ENCODE assay signal across 24 cellular contexts in genomic region chr9:128825923-128826702, GRCh38. TPM values are rescaled to one million over a fixed set of nuclear protein-coding genes. Genes with fewer than 3 reads are reported as not detected.
DNase-seq lines count a peak whose midpoint lies in the region; ATAC-seq, FAIRE-seq and TF ChIP-seq lines count a peak whose summit lies in the region.
"Had no signal": no experiment of that assay in that cellular context is flagged by ENCODE, and none has a peak within 500 bp of the region (broad histone marks: within the 10 kb centered on the region; RNA-seq: fewer than 3 reads in every experiment).

No MANE protein-coding gene starts in this region.

- H2AFZ ChIP-seq in HepG2 (ENCODE audit: low read length): no peak overlapping the region

- ATAC-seq in HepG2: peak; percentile 19
- ATAC-seq in right lobe of liver: no peak
- no peak for ATAC-seq in GM18511 (IDR thresholded peaks at IDR 0.05; ENCODE audit: unreplicated experiment)
- no peak for ATAC-seq in activated CD8-positive, alpha-beta T cell treated with anti-CD3 and anti-CD28 coated beads for 36 hours
- ATAC-seq in heart right ventricle: no peak
- ATAC-seq: stimulated activated naive CD8-positive, alpha-beta T cell treated with anti-CD3 and anti-CD28 coated beads, Interleukin-15, Interleukin-2, amounts not matched to agents 100 U/mL and 50 U/mL, for 24 hours had no signal

- POLR2A ChIA-PET in HepG2 (lab: Yijun Ruan, JAX): no interaction called here
- POLR2A ChIA-PET in activated CD8-positive, alpha-beta T cell treated with anti-CD3 and anti-CD28 coated beads for 36 hours (lab: Charles Lee): interaction anchor here (5.3 kb wide), 1 partner anchor 7 kb away, joined by 41 read pairs; the partner anchor contains the start of gene ENDOG

- intact Hi-C loops in HepG2 (cut with micrococcal nuclease; ENCODE audit: unreplicated experiment): no loop called here
- intact Hi-C loops in right lobe of liver (cut with DNase I): no loop called here
- intact Hi-C loops in activated CD8-positive, alpha-beta T cell treated with anti-CD3 and anti-CD28 coated beads for 36 hours (cut with micrococcal nuclease): no loop called here
- intact Hi-C loops in heart right ventricle (cut with DNase I): no loop called here

- peaks cover 10% of the 10 kb centered on the region for H3K79me2 ChIP-seq in HepG2 (ENCODE audit: insufficient read depth, low read length)

- no peak overlapping the region for H3K4me3 Mint-ChIP-seq in activated CD8-positive, alpha-beta T cell treated with anti-CD3 and anti-CD28 coated beads for 36 hours
- H3K4me3 Mint-ChIP-seq: activated T-helper 1 cell treated with anti-CD3 and anti-CD28 coated beads, Interleukin-12 subunit alpha, Interleukin-12 subunit beta, Interleukin-2, Interleukin-4 antibody, amounts not matched to agents 30 ng/mL and 10 ng/mL and 1 ng/mL, durations not matched to agents 14 hours and 24 hours and 36 hours; immature natural killer cell had no signal

- no TSS peak for BruUV-seq in HepG2 (replicated peaks; lab: Mats Ljungman, UMichigan)

- no peak for TF ChIP-seq EP300 in HepG2 (IDR thresholded peaks at IDR 0.05; ENCODE audit: low read depth in 2 of 2, low read length in 2 of 2)
- no peak for TF ChIP-seq EP300 in HepG2 (CRISPR knock-in tag; IDR thresholded peaks at IDR 0.05; ENCODE audit: borderline replicate concordance)

- H3K4me3 ChIP-seq in HepG2 (replicated peaks in 1 of 3; ENCODE audit: insufficient read depth in 1 of 3, low read depth in 2 of 3, low read length in 3 of 3): no peak overlapping the region
- H3K4me3 ChIP-seq in right lobe of liver: no peak overlapping the region
- no peak overlapping the region for H3K4me3 ChIP-seq in epithelial cell of proximal tubule (ENCODE audit: low read depth, low read length)
- no peak overlapping the region for H3K4me3 ChIP-seq in heart right ventricle
- H3K4me3 ChIP-seq: colonic mucosa, thyroid gland had no signal

- H3K27me3 Mint-ChIP-seq in activated CD8-positive, alpha-beta T cell treated with anti-CD3 and anti-CD28 coated beads for 36 hours: no peaks in the 10 kb centered on the region
- H3K27me3 Mint-ChIP-seq: activated naive CD8-positive, alpha-beta T cell had no signal

- H3K36me3 ChIP-seq in HepG2 (replicated peaks in 1 of 2; ENCODE audit: control insufficient read depth in 1 of 2, insufficient read depth in 2 of 2, low read length in 2 of 2) (peaks cover 22 to 56% of the 10 kb centered on the region in 2 experiments), right lobe of liver (peaks cover 0 to 39% (median 4%) of the 10 kb centered on the region in 4 donors), heart right ventricle (peaks cover 0 to 75% (median 20%) of the 10 kb centered on the region in 9 donors)

- H3K27ac Mint-ChIP-seq in activated CD8-positive, alpha-beta T cell treated with anti-CD3 and anti-CD28 coated beads for 36 hours: no peak overlapping the region
- H3K27ac Mint-ChIP-seq: activated naive CD8-positive, alpha-beta T cell; activated T-helper 1 cell treated with anti-CD3 and anti-CD28 coated beads, Interleukin-12 subunit alpha, Interleukin-12 subunit beta, Interleukin-2, Interleukin-4 antibody, amounts not matched to agents 30 ng/mL and 10 ng/mL and 1 ng/mL, durations not matched to agents 14 hours and 24 hours and 36 hours had no signal

- H3K9me3 ChIP-seq in HepG2 (ENCODE audit: low read length) (no peaks in the 10 kb centered on the region), right lobe of liver (no peaks in the 10 kb centered on the region), heart right ventricle (no peaks in the 10 kb centered on the region)
- H3K9me3 ChIP-seq: colonic mucosa, thyroid gland had no signal

- H3K27ac ChIP-seq in HepG2 (ENCODE audit: extremely low read length, insufficient read depth, low read length) (no peak overlapping the region), right lobe of liver (no peak overlapping the region), heart right ventricle (no peak overlapping the region)
- H3K27ac ChIP-seq: colonic mucosa, thyroid gland had no signal

- WGBS in HepG2 (ENCODE audit: low lambda C conversion rate): 97% methylated on average over 15 of the region's 23 CpGs
- 83% methylated on average over 4 of the region's 23 CpGs for WGBS in right lobe of liver (ENCODE audit: insufficient coverage, low coverage, low lambda C conversion rate, missing lambda C conversion rate)
- WGBS in heart right ventricle, 2 donors: 94 to 97% methylated on average over 23 of the region's 23 CpGs

- TF ChIP-seq CTCF in HepG2 (CRISPR knock-in tag; IDR thresholded peaks at IDR 0.05): no peak
- TF ChIP-seq CTCF in right lobe of liver (IDR thresholded peaks at IDR 0.05): no peak
- TF ChIP-seq CTCF in epithelial cell of proximal tubule (conservative IDR thresholded peaks at IDR 0.05; ENCODE audit: low read depth, low read length): peak; percentile 27
- TF ChIP-seq CTCF in activated CD8-positive, alpha-beta T cell treated with anti-CD3 and anti-CD28 coated beads for 36 hours (IDR thresholded peaks at IDR 0.05): no peak
- TF ChIP-seq CTCF in heart right ventricle (IDR thresholded peaks at IDR 0.05): no peak

- H3K4me1 ChIP-seq in HepG2 (ENCODE audit: insufficient read depth, low read length) (peaks cover 31% of the 10 kb centered on the region), right lobe of liver (peaks cover 0 to 29% (median 4%) of the 10 kb centered on the region in 4 donors), heart right ventricle (peaks cover 5 to 25% (median 15%) of the 10 kb centered on the region in 9 donors)

- TF ChIP-seq RAD21 in HepG2 (CRISPR knock-in tag; IDR thresholded peaks at IDR 0.05): no peak

- DNase-seq in HepG2 (ENCODE audit: low spot score): no peak
- no peak for DNase-seq in right lobe of liver
- peak; percentile 59 for DNase-seq in HuH-7.5 (ENCODE audit: low spot score)
- DNase-seq in epithelial cell of proximal tubule (ENCODE audit: low read depth): no peak
- DNase-seq in activated CD8-positive, alpha-beta T cell treated with anti-CD3 and anti-CD28 coated beads for 36 hours: no peak
- DNase-seq in OCI-M2 (lab: John Stamatoyannopoulos, UW; ENCODE audit: unreplicated experiment): no peak
- DNase-seq in heart right ventricle: no peak
- DNase-seq: activated CD4-positive, alpha-beta T cell treated with anti-CD3 and anti-CD28 coated beads for 1 hour; colonic mucosa; head of caudate nucleus; immature natural killer cell; KBM-7; MV-4-11; NCI-H526; RPMI8226; small intestine; stimulated activated naive CD8-positive, alpha-beta T cell treated with anti-CD3 and anti-CD28 coated beads, Interleukin-15, Interleukin-2, amounts not matched to agents 100 U/mL and 50 U/mL, for 24 hours; T1000; thyroid gland had no signal

- no peak overlapping the region for H3K9ac ChIP-seq in HepG2 (ENCODE audit: insufficient read depth, low read depth, low read length)

- no peak for FAIRE-seq in HepG2 (lab: Jason Lieb, UNC)
- FAIRE-seq: astrocyte, endometrium, small intestine had no signal

- H4K20me1 ChIP-seq in HepG2 (ENCODE audit: insufficient read depth, low read length): no peaks in the 10 kb centered on the region

- H3K9me3 Mint-ChIP-seq in activated CD8-positive, alpha-beta T cell treated with anti-CD3 and anti-CD28 coated beads for 36 hours: no peaks in the 10 kb centered on the region
- H3K9me3 Mint-ChIP-seq: activated T-helper 1 cell treated with anti-CD3 and anti-CD28 coated beads, Interleukin-12 subunit alpha, Interleukin-12 subunit beta, Interleukin-2, Interleukin-4 antibody, amounts not matched to agents 30 ng/mL and 10 ng/mL and 1 ng/mL, durations not matched to agents 14 hours and 24 hours and 36 hours; immature natural killer cell had no signal

- CTCF ChIA-PET in HepG2 (lab: Yijun Ruan, JAX; ENCODE audit: low intra/inter-chr PET ratio, low total read pairs): no interaction called here
- CTCF ChIA-PET in activated CD8-positive, alpha-beta T cell treated with anti-CD3 and anti-CD28 coated beads for 36 hours (lab: Charles Lee): interaction anchor here (5.7 kb wide), 1 partner anchor 7 kb away, joined by 53 read pairs; the partner anchor contains the start of gene ENDOG

- peaks cover 26% of the 10 kb centered on the region for H3K4me1 Mint-ChIP-seq in activated CD8-positive, alpha-beta T cell treated with anti-CD3 and anti-CD28 coated beads for 36 hours (ENCODE audit: low read depth)

- H3K27me3 ChIP-seq in HepG2 (ENCODE audit: control insufficient read depth in 1 of 2, insufficient read depth in 2 of 2, low read length in 2 of 2) (no peaks in the 10 kb centered on the region), right lobe of liver (no peaks in the 10 kb centered on the region), heart right ventricle (no peaks in the 10 kb centered on the region)
- H3K27me3 ChIP-seq: colonic mucosa, thyroid gland had no signal

- in situ Hi-C loops in HepG2 (cut with HindIII; ENCODE audit: extremely low pct_ligation_motif_present, low pct_unique_long_range_greater_than_20kb): no loop called here

- H3K36me3 Mint-ChIP-seq in activated CD8-positive, alpha-beta T cell treated with anti-CD3 and anti-CD28 coated beads for 36 hours (ENCODE audit: low read depth): peaks cover 41% of the 10 kb centered on the region

- H3K4me2 ChIP-seq in HepG2 (ENCODE audit: low read depth, low read length): no peak overlapping the region

- no peak for TF ChIP-seq POLR2A in HepG2 (IDR thresholded peaks at IDR 0.05; ENCODE audit: insufficient read depth in 1 of 2, low read depth in 2 of 2, low read length in 2 of 2)
- no peak for TF ChIP-seq POLR2A in right lobe of liver (IDR thresholded peaks at IDR 0.05)

RNA-seq across cellular contexts. Expression of gene SPOUT1, which starts 3.5 kb away (rescaled TPM):
- total RNA-seq in HepG2 (2016; rRNA removed; fragmentation: Illumina TruSeq; extraction: Trizol) (39.0 and 39.7 TPM in 2 replicates), right lobe of liver (10 to 100 TPM; 14.5 to 37.8 (median 24.5) TPM), epithelial cell of proximal tubule (30.2 and 30.7 TPM in 2 replicates), heart right ventricle (10 to 100 TPM in 9 of 10 donors, 1 to 10 TPM in 1; 9.9 to 22.1 (median 16.4) TPM)
- total RNA-seq in HepG2 (2016; cell fraction: cytosol; rRNA removed; fragmentation: Illumina TruSeq; extraction: Trizol; ENCODE audit: low read depth): 23.3 and 28.0 TPM in 2 replicates
- total RNA-seq in HepG2 (2016; cell fraction: insoluble cytoplasmic fraction; rRNA removed; fragmentation: Illumina TruSeq; extraction: Trizol): 32.9 and 42.5 TPM in 2 replicates
- total RNA-seq in HepG2 (2016; cell fraction: membrane; rRNA removed; fragmentation: Illumina TruSeq; extraction: Trizol): 13.5 and 14.0 TPM in 2 replicates
- 19.1 and 26.6 TPM in 2 replicates for total RNA-seq in HepG2 (2016; cell fraction: nucleus; rRNA removed; fragmentation: Illumina TruSeq; extraction: Trizol)
- polyA plus RNA-seq in HepG2 (2011; rRNA removed) (45.8 and 56.5 TPM in 2 replicates), heart right ventricle (10 to 100 TPM; 20.8 to 22.4 TPM)
- polyA plus RNA-seq in HepG2 (2011; cell fraction: cytosol; rRNA removed): 13.7 and 19.1 TPM in 2 replicates
- polyA plus RNA-seq in HepG2 (2011; cell fraction: nucleus; rRNA removed): 341 and 371 TPM in 2 replicates
- polyA plus RNA-seq in HepG2 (2012): 21.0 and 38.5 TPM in 2 replicates
- polyA plus RNA-seq in HepG2 (2016; cell fraction: cytosol; fragmentation: Illumina TruSeq; extraction: Trizol; ENCODE audit: low read depth): 6.7 and 8.9 TPM in 2 replicates
- 46.4 and 46.6 TPM in 2 replicates for polyA plus RNA-seq in HepG2 (2016; cell fraction: insoluble cytoplasmic fraction; fragmentation: Illumina TruSeq; extraction: Trizol; ENCODE audit: low read depth)
- 11.8 and 11.9 TPM in 2 replicates for polyA plus RNA-seq in HepG2 (2016; cell fraction: membrane; fragmentation: Illumina TruSeq; extraction: Trizol; ENCODE audit: low read depth)
- polyA plus RNA-seq in HepG2 (2016; cell fraction: nucleus; fragmentation: Illumina TruSeq; extraction: Trizol; ENCODE audit: insufficient read depth, low read depth): 77.1 and 80.1 TPM in 2 replicates
- polyA minus RNA-seq in HepG2 (2011; rRNA and poly(A)+ RNA removed; ENCODE audit: low replicate concordance): 84.6 and 145 TPM in 2 replicates
- 7.4 and 11.6 TPM in 2 replicates for polyA minus RNA-seq in HepG2 (2011; cell fraction: cytosol; rRNA and poly(A)+ RNA removed)
- 24.6 and 26.2 TPM in 2 replicates for polyA minus RNA-seq in HepG2 (2011; cell fraction: nucleus; rRNA and poly(A)+ RNA removed)
- total RNA-seq in activated CD8-positive, alpha-beta T cell treated with anti-CD3 and anti-CD28 coated beads for 36 hours: 10 to 100 TPM; 85.9 to 91.2 TPM

RNA-seq across cellular contexts. Expression of gene ENDOG, which starts 7.8 kb away (rescaled TPM):
- total RNA-seq in HepG2 (2016; rRNA removed; fragmentation: Illumina TruSeq; extraction: Trizol) (26.3 and 28.7 TPM in 2 replicates), right lobe of liver (10 to 100 TPM; 22.4 to 50.1 (median 41.0) TPM), epithelial cell of proximal tubule (57.6 and 61.8 TPM in 2 replicates), heart right ventricle (10 to 100 TPM; 40.9 to 97.2 (median 52.0) TPM)
- 6.7 and 7.2 TPM in 2 replicates for total RNA-seq in HepG2 (2016; cell fraction: cytosol; rRNA removed; fragmentation: Illumina TruSeq; extraction: Trizol; ENCODE audit: low read depth)
- 27.5 and 28.8 TPM in 2 replicates for total RNA-seq in HepG2 (2016; cell fraction: insoluble cytoplasmic fraction; rRNA removed; fragmentation: Illumina TruSeq; extraction: Trizol)
- 10.8 and 11.3 TPM in 2 replicates for total RNA-seq in HepG2 (2016; cell fraction: membrane; rRNA removed; fragmentation: Illumina TruSeq; extraction: Trizol)
- 7.2 and 8.7 TPM in 2 replicates for total RNA-seq in HepG2 (2016; cell fraction: nucleus; rRNA removed; fragmentation: Illumina TruSeq; extraction: Trizol)
- polyA plus RNA-seq in HepG2 (2011; rRNA removed) (28.8 and 31.5 TPM in 2 replicates), heart right ventricle (10 to 100 TPM; 51.3 to 98.8 TPM)
- 27.0 and 54.5 TPM in 2 replicates for polyA plus RNA-seq in HepG2 (2011; cell fraction: cytosol; rRNA removed)
- polyA plus RNA-seq in HepG2 (2011; cell fraction: nucleus; rRNA removed): 24.4 and 27.0 TPM in 2 replicates
- 8.6 and 10.1 TPM in 2 replicates for polyA plus RNA-seq in HepG2 (2012)
- 6.3 and 7.3 TPM in 2 replicates for polyA plus RNA-seq in HepG2 (2016; cell fraction: cytosol; fragmentation: Illumina TruSeq; extraction: Trizol; ENCODE audit: low read depth)
- 25.1 and 28.1 TPM in 2 replicates for polyA plus RNA-seq in HepG2 (2016; cell fraction: insoluble cytoplasmic fraction; fragmentation: Illumina TruSeq; extraction: Trizol; ENCODE audit: low read depth)
- polyA plus RNA-seq in HepG2 (2016; cell fraction: membrane; fragmentation: Illumina TruSeq; extraction: Trizol; ENCODE audit: low read depth): 8.7 and 9.3 TPM in 2 replicates
- polyA plus RNA-seq in HepG2 (2016; cell fraction: nucleus; fragmentation: Illumina TruSeq; extraction: Trizol; ENCODE audit: insufficient read depth, low read depth): 15.7 and 17.2 TPM in 2 replicates
- polyA minus RNA-seq in HepG2 (2011; rRNA and poly(A)+ RNA removed; ENCODE audit: low replicate concordance): 33.6 and 37.4 TPM in 2 replicates
- 12.2 and 15.3 TPM in 2 replicates for polyA minus RNA-seq in HepG2 (2011; cell fraction: cytosol; rRNA and poly(A)+ RNA removed)
- 4.6 and 5.7 TPM in 2 replicates for polyA minus RNA-seq in HepG2 (2011; cell fraction: nucleus; rRNA and poly(A)+ RNA removed)
- 10 to 100 TPM; 21.8 to 23.9 TPM for total RNA-seq in activated CD8-positive, alpha-beta T cell treated with anti-CD3 and anti-CD28 coated beads for 36 hours

RNA-seq across cellular contexts. Expression of gene TBC1D13, which starts 39.1 kb away (rescaled TPM):
- total RNA-seq in HepG2 (2016; rRNA removed; fragmentation: Illumina TruSeq; extraction: Trizol) (17.9 and 18.4 TPM in 2 replicates), right lobe of liver (10 to 100 TPM in 4 of 6 experiments, 1 to 10 TPM in 2; 7.3 to 16.0 (median 12.6) TPM), epithelial cell of proximal tubule (11.3 and 27.1 TPM in 2 replicates), heart right ventricle (10 to 100 TPM; 15.0 to 21.3 (median 17.8) TPM)
- 4.5 and 4.6 TPM in 2 replicates for total RNA-seq in HepG2 (2016; cell fraction: cytosol; rRNA removed; fragmentation: Illumina TruSeq; extraction: Trizol; ENCODE audit: low read depth)
- 14.1 and 19.9 TPM in 2 replicates for total RNA-seq in HepG2 (2016; cell fraction: insoluble cytoplasmic fraction; rRNA removed; fragmentation: Illumina TruSeq; extraction: Trizol)
- total RNA-seq in HepG2 (2016; cell fraction: membrane; rRNA removed; fragmentation: Illumina TruSeq; extraction: Trizol): 16.9 and 17.6 TPM in 2 replicates
- 10.2 and 11.5 TPM in 2 replicates for total RNA-seq in HepG2 (2016; cell fraction: nucleus; rRNA removed; fragmentation: Illumina TruSeq; extraction: Trizol)
- polyA plus RNA-seq in HepG2 (2011; rRNA removed) (18.6 and 19.7 TPM in 2 replicates), heart right ventricle (10 to 100 TPM; 12.3 to 13.5 TPM)
- 10.4 and 11.9 TPM in 2 replicates for polyA plus RNA-seq in HepG2 (2011; cell fraction: cytosol; rRNA removed)
- polyA plus RNA-seq in HepG2 (2011; cell fraction: nucleus; rRNA removed): 17.0 and 19.7 TPM in 2 replicates
- 12.5 and 15.0 TPM in 2 replicates for polyA plus RNA-seq in HepG2 (2012)
- 4.3 and 4.4 TPM in 2 replicates for polyA plus RNA-seq in HepG2 (2016; cell fraction: cytosol; fragmentation: Illumina TruSeq; extraction: Trizol; ENCODE audit: low read depth)
- polyA plus RNA-seq in HepG2 (2016; cell fraction: insoluble cytoplasmic fraction; fragmentation: Illumina TruSeq; extraction: Trizol; ENCODE audit: low read depth): 18.1 and 21.0 TPM in 2 replicates
- 14.5 and 15.5 TPM in 2 replicates for polyA plus RNA-seq in HepG2 (2016; cell fraction: membrane; fragmentation: Illumina TruSeq; extraction: Trizol; ENCODE audit: low read depth)
- 20.4 and 21.2 TPM in 2 replicates for polyA plus RNA-seq in HepG2 (2016; cell fraction: nucleus; fragmentation: Illumina TruSeq; extraction: Trizol; ENCODE audit: insufficient read depth, low read depth)
- 24.8 and 50.6 TPM in 2 replicates for polyA minus RNA-seq in HepG2 (2011; rRNA and poly(A)+ RNA removed; ENCODE audit: low replicate concordance)
- 4.6 and 8.1 TPM in 2 replicates for polyA minus RNA-seq in HepG2 (2011; cell fraction: cytosol; rRNA and poly(A)+ RNA removed)
- 7.9 and 9.4 TPM in 2 replicates for polyA minus RNA-seq in HepG2 (2011; cell fraction: nucleus; rRNA and poly(A)+ RNA removed)
- 10 to 100 TPM; 11.7 to 12.5 TPM for total RNA-seq in activated CD8-positive, alpha-beta T cell treated with anti-CD3 and anti-CD28 coated beads for 36 hours

RNA-seq across cellular contexts. Expression of gene ZER1, which starts 54.4 kb away (rescaled TPM):
- total RNA-seq in HepG2 (2016; rRNA removed; fragmentation: Illumina TruSeq; extraction: Trizol) (7.7 and 9.1 TPM in 2 replicates), right lobe of liver (10 to 100 TPM; 13.4 to 21.8 (median 16.0) TPM), epithelial cell of proximal tubule (11.5 and 15.3 TPM in 2 replicates), heart right ventricle (10 to 100 TPM; 51.8 to 71.1 (median 60.9) TPM)
- total RNA-seq in HepG2 (2016; cell fraction: cytosol; rRNA removed; fragmentation: Illumina TruSeq; extraction: Trizol; ENCODE audit: low read depth): 3.8 TPM in 2 replicates
- total RNA-seq in HepG2 (2016; cell fraction: insoluble cytoplasmic fraction; rRNA removed; fragmentation: Illumina TruSeq; extraction: Trizol): 7.2 and 8.2 TPM in 2 replicates
- 8.5 and 8.7 TPM in 2 replicates for total RNA-seq in HepG2 (2016; cell fraction: membrane; rRNA removed; fragmentation: Illumina TruSeq; extraction: Trizol)
- 5.5 and 5.8 TPM in 2 replicates for total RNA-seq in HepG2 (2016; cell fraction: nucleus; rRNA removed; fragmentation: Illumina TruSeq; extraction: Trizol)
- polyA plus RNA-seq in HepG2 (2011; rRNA removed) (40.0 and 43.9 TPM in 2 replicates), heart right ventricle (10 to 100 TPM; 24.3 to 36.3 TPM)
- polyA plus RNA-seq in HepG2 (2011; cell fraction: cytosol; rRNA removed): 20.7 and 30.4 TPM in 2 replicates
- polyA plus RNA-seq in HepG2 (2011; cell fraction: nucleus; rRNA removed): 40.7 and 47.4 TPM in 2 replicates
- polyA plus RNA-seq in HepG2 (2012): 12.9 and 16.4 TPM in 2 replicates
- polyA plus RNA-seq in HepG2 (2016; cell fraction: cytosol; fragmentation: Illumina TruSeq; extraction: Trizol; ENCODE audit: low read depth): 2.2 and 3.0 TPM in 2 replicates
- polyA plus RNA-seq in HepG2 (2016; cell fraction: insoluble cytoplasmic fraction; fragmentation: Illumina TruSeq; extraction: Trizol; ENCODE audit: low read depth): 7.0 and 8.8 TPM in 2 replicates
- 5.5 and 6.2 TPM in 2 replicates for polyA plus RNA-seq in HepG2 (2016; cell fraction: membrane; fragmentation: Illumina TruSeq; extraction: Trizol; ENCODE audit: low read depth)
- polyA plus RNA-seq in HepG2 (2016; cell fraction: nucleus; fragmentation: Illumina TruSeq; extraction: Trizol; ENCODE audit: insufficient read depth, low read depth): 7.5 and 8.6 TPM in 2 replicates
- 73.9 and 109 TPM in 2 replicates for polyA minus RNA-seq in HepG2 (2011; rRNA and poly(A)+ RNA removed; ENCODE audit: low replicate concordance)
- 18.8 and 24.2 TPM in 2 replicates for polyA minus RNA-seq in HepG2 (2011; cell fraction: cytosol; rRNA and poly(A)+ RNA removed)
- 12.8 and 14.9 TPM in 2 replicates for polyA minus RNA-seq in HepG2 (2011; cell fraction: nucleus; rRNA and poly(A)+ RNA removed)
- total RNA-seq in activated CD8-positive, alpha-beta T cell treated with anti-CD3 and anti-CD28 coated beads for 36 hours: 10 to 100 TPM; 14.9 to 17.8 TPM

RNA-seq across cellular contexts. Expression of gene KYAT1, which starts 55.6 kb away (rescaled TPM):
- 5.6 and 9.2 TPM in 2 replicates for total RNA-seq in HepG2 (2016; rRNA removed; fragmentation: Illumina TruSeq; extraction: Trizol)
- total RNA-seq in HepG2 (2016; cell fraction: cytosol; rRNA removed; fragmentation: Illumina TruSeq; extraction: Trizol; ENCODE audit: low read depth): 2.0 and 2.8 TPM in 2 replicates
- 6.1 and 10.3 TPM in 2 replicates for total RNA-seq in HepG2 (2016; cell fraction: insoluble cytoplasmic fraction; rRNA removed; fragmentation: Illumina TruSeq; extraction: Trizol)
- total RNA-seq in HepG2 (2016; cell fraction: membrane; rRNA removed; fragmentation: Illumina TruSeq; extraction: Trizol): 3.5 and 4.0 TPM in 2 replicates
- total RNA-seq in HepG2 (2016; cell fraction: nucleus; rRNA removed; fragmentation: Illumina TruSeq; extraction: Trizol): 13.5 and 14.4 TPM in 2 replicates
- polyA plus RNA-seq in HepG2 (2011; rRNA removed): 46.5 and 58.4 TPM in 2 replicates
- polyA plus RNA-seq in HepG2 (2011; cell fraction: cytosol; rRNA removed): 22.3 and 28.7 TPM in 2 replicates
- 274 and 317 TPM in 2 replicates for polyA plus RNA-seq in HepG2 (2011; cell fraction: nucleus; rRNA removed)
- polyA plus RNA-seq in HepG2 (2012): 22.3 and 32.9 TPM in 2 replicates
- polyA plus RNA-seq in HepG2 (2016; cell fraction: cytosol; fragmentation: Illumina TruSeq; extraction: Trizol; ENCODE audit: low read depth): 1.4 and 1.9 TPM in 2 replicates
- 4.9 and 6.1 TPM in 2 replicates for polyA plus RNA-seq in HepG2 (2016; cell fraction: insoluble cytoplasmic fraction; fragmentation: Illumina TruSeq; extraction: Trizol; ENCODE audit: low read depth)
- 1.7 and 2.4 TPM in 2 replicates for polyA plus RNA-seq in HepG2 (2016; cell fraction: membrane; fragmentation: Illumina TruSeq; extraction: Trizol; ENCODE audit: low read depth)
- polyA plus RNA-seq in HepG2 (2016; cell fraction: nucleus; fragmentation: Illumina TruSeq; extraction: Trizol; ENCODE audit: insufficient read depth, low read depth): 34.5 and 36.6 TPM in 2 replicates
- 38.2 and 47.2 TPM in 2 replicates for polyA minus RNA-seq in HepG2 (2011; rRNA and poly(A)+ RNA removed; ENCODE audit: low replicate concordance)
- polyA minus RNA-seq in HepG2 (2011; cell fraction: cytosol; rRNA and poly(A)+ RNA removed): 9.3 and 15.4 TPM in 2 replicates
- polyA minus RNA-seq in HepG2 (2011; cell fraction: nucleus; rRNA and poly(A)+ RNA removed): 48.0 and 50.7 TPM in 2 replicates
- total RNA-seq in right lobe of liver: 10 to 100 TPM in 4 of 6 experiments, 1 to 10 TPM in 2; 7.2 to 12.7 (median 10.4) TPM
- total RNA-seq in epithelial cell of proximal tubule: 18.9 and 21.0 TPM in 2 replicates
- 10 to 100 TPM; 17.0 to 18.6 TPM for total RNA-seq in activated CD8-positive, alpha-beta T cell treated with anti-CD3 and anti-CD28 coated beads for 36 hours
- total RNA-seq in heart right ventricle: 10 to 100 TPM in 7 of 10 donors, 1 to 10 TPM in 3; 8.9 to 20.3 (median 11.1) TPM
- 10 to 100 TPM; 10.9 to 12.7 TPM for polyA plus RNA-seq in heart right ventricle
